In genomic region chr19:7869910-7870511, GRCh38 we compare ENCODE assay signal across 8 cellular contexts. TPM values are rescaled to one million over a fixed set of nuclear protein-coding genes. Genes with fewer than 3 reads are reported as not detected.
DNase-seq lines count a peak whose midpoint lies in the region; ATAC-seq, FAIRE-seq and TF ChIP-seq lines count a peak whose summit lies in the region.

No MANE protein-coding gene starts in this region.

- TF ChIP-seq CTCF in tibial artery (IDR thresholded peaks at IDR 0.05), result no peak

- H3K4me2 ChIP-seq in BLaER1 treated with 17β-estradiol and CSF1 and Interleukin-3, amounts not matched to agents 10 nM and 100 nM, result peak overlapping the region; percentile 90 to 100 (median 96)

- H4K20me1 ChIP-seq in BLaER1 treated with 17β-estradiol and CSF1 and Interleukin-3, amounts not matched to agents 10 nM and 100 nM, result peaks cover 0 to 47% (median 17%) of the 10 kb centered on the region in 11 experiments; a peak in 12 of 22 replicates

- peak; percentile 5 for ATAC-seq in central memory CD8-positive, alpha-beta T cell (replicated peaks; ENCODE audit: extremely low read depth, poor library complexity, severe bottlenecking)

- no peaks in the 10 kb centered on the region for H3K36me3 Mint-ChIP-seq in T-helper 2 cell treated with Interferon-gamma antibody and Interleukin-4, amounts not matched to agents 5 μg/mL and 100 μg/mL, for 36 hours (ENCODE audit: low read depth)
- H3K36me3 Mint-ChIP-seq in central memory CD8-positive, alpha-beta T cell (ENCODE audit: insufficient read depth), result peaks cover 6% of the 10 kb centered on the region

- H3K4me1 Mint-ChIP-seq in T-helper 2 cell treated with Interferon-gamma antibody and Interleukin-4, amounts not matched to agents 5 μg/mL and 100 μg/mL, for 36 hours (ENCODE audit: low read depth), result peaks cover 21% of the 10 kb centered on the region
- peaks cover 30% of the 10 kb centered on the region for H3K4me1 Mint-ChIP-seq in central memory CD8-positive, alpha-beta T cell

- no peaks in the 10 kb centered on the region for H3K36me3 ChIP-seq in BLaER1 treated with 17β-estradiol and CSF1 and Interleukin-3, amounts not matched to agents 10 nM and 100 nM
- H3K36me3 ChIP-seq in tibial artery, result no peaks in the 10 kb centered on the region

- H3K9me3 Mint-ChIP-seq in T-helper 2 cell treated with Interferon-gamma antibody and Interleukin-4, amounts not matched to agents 5 μg/mL and 100 μg/mL, for 36 hours, result no peaks in the 10 kb centered on the region
- peaks cover 9% of the 10 kb centered on the region for H3K9me3 Mint-ChIP-seq in central memory CD8-positive, alpha-beta T cell

- peaks cover 55 to 79% (median 73%) of the 10 kb centered on the region in 10 experiments for H3K4me1 ChIP-seq in BLaER1 treated with 17β-estradiol and CSF1 and Interleukin-3, amounts not matched to agents 10 nM and 100 nM
- H3K4me1 ChIP-seq in tibial artery, result peaks cover 0 to 63% (median 44%) of the 10 kb centered on the region in 4 donors

- intact Hi-C loops in tibial artery (cut with DNase I; ENCODE audit: low total_unique reads), result no loop called here

- peak; percentile 69 for DNase-seq in HK-2 (ENCODE audit: unreplicated experiment)
- DNase-seq in T-helper 2 cell treated with Interferon-gamma antibody and Interleukin-4, amounts not matched to agents 5 μg/mL and 100 μg/mL, for 36 hours (ENCODE audit: low spot score), result no peak
- peak in 1 of 2 donors; percentile 45 for DNase-seq in central memory CD8-positive, alpha-beta T cell (ENCODE audit: low spot score in 2 of 2)
- peak; percentile 43 to 46 for DNase-seq in lung microvascular endothelial cell (ENCODE audit: low read depth in 2 of 2)
- DNase-seq in tibial artery, result no peak
- no peak for DNase-seq in NCI-H524 (lab: John Stamatoyannopoulos, UW)
- no peak for DNase-seq in frontal cortex (ENCODE audit: low spot score in 2 of 2)

- peak overlapping the region in 9 of 11 experiments; percentile 22 to 68 (median 44); a peak in 10 of 22 replicates for H3K9ac ChIP-seq in BLaER1 treated with 17β-estradiol and CSF1 and Interleukin-3, amounts not matched to agents 10 nM and 100 nM

- H3K27me3 Mint-ChIP-seq in T-helper 2 cell treated with Interferon-gamma antibody and Interleukin-4, amounts not matched to agents 5 μg/mL and 100 μg/mL, for 36 hours (ENCODE audit: low read depth), result peaks cover 56% of the 10 kb centered on the region
- peaks cover 43% of the 10 kb centered on the region for H3K27me3 Mint-ChIP-seq in central memory CD8-positive, alpha-beta T cell

- H3K27me3 ChIP-seq in BLaER1 treated with 17β-estradiol and CSF1 and Interleukin-3, amounts not matched to agents 10 nM and 100 nM, result peaks cover 4 to 38% (median 10%) of the 10 kb centered on the region in 11 experiments; a peak in 19 of 22 replicates
- H3K27me3 ChIP-seq in tibial artery, result peaks cover 0 to 51% of the 10 kb centered on the region in 2 donors

- FAIRE-seq in frontal cortex (lab: Jason Lieb, UNC), result no peak

- peak overlapping the region; percentile 49 to 67 (median 57) for H3K4me3 ChIP-seq in BLaER1 treated with 17β-estradiol and CSF1 and Interleukin-3, amounts not matched to agents 10 nM and 100 nM
- H3K4me3 ChIP-seq in tibial artery, result peak overlapping the region; percentile 38 to 54

- H3K27ac ChIP-seq in BLaER1 treated with 17β-estradiol and CSF1 and Interleukin-3, amounts not matched to agents 10 nM and 100 nM, result peak overlapping the region in 3 of 11 experiments; percentile 4 to 33 (median 30); a peak in 2 of 22 replicates
- peak overlapping the region; percentile 29 to 35 for H3K27ac ChIP-seq in tibial artery

- no peak overlapping the region for H3K27ac Mint-ChIP-seq in T-helper 2 cell treated with Interferon-gamma antibody and Interleukin-4, amounts not matched to agents 5 μg/mL and 100 μg/mL, for 36 hours
- H3K27ac Mint-ChIP-seq in central memory CD8-positive, alpha-beta T cell (ENCODE audit: low read depth), result no peak overlapping the region

- H3K9me3 ChIP-seq in BLaER1 treated with 17β-estradiol and CSF1 and Interleukin-3, amounts not matched to agents 10 nM and 100 nM (replicated peaks in 1 of 11), result no peaks in the 10 kb centered on the region
- no peaks in the 10 kb centered on the region for H3K9me3 ChIP-seq in tibial artery

- peak overlapping the region; percentile 45 for H3K4me3 Mint-ChIP-seq in T-helper 2 cell treated with Interferon-gamma antibody and Interleukin-4, amounts not matched to agents 5 μg/mL and 100 μg/mL, for 36 hours
- H3K4me3 Mint-ChIP-seq in central memory CD8-positive, alpha-beta T cell, result peak overlapping the region; percentile 79

RNA-seq across cellular contexts. Expression of gene PRR36, which starts 4.2 kb away (rescaled TPM):
- total RNA-seq in lung microvascular endothelial cell (not detected in 2 replicates), frontal cortex (2.9 TPM)

RNA-seq across cellular contexts. Expression of gene LRRC8E, which starts 18.3 kb away (rescaled TPM):
- under 0.01 and 0.65 TPM in 2 replicates for total RNA-seq in lung microvascular endothelial cell
- not detected for total RNA-seq in frontal cortex

RNA-seq across cellular contexts. Expression of gene MAP2K7, which starts 33.7 kb away (rescaled TPM):
- 6.8 and 9.9 TPM in 2 replicates for total RNA-seq in lung microvascular endothelial cell
- total RNA-seq in frontal cortex, result 5.7 TPM

RNA-seq across cellular contexts. Expression of gene EVI5L, which starts 40.0 kb away (rescaled TPM):
- total RNA-seq in lung microvascular endothelial cell (7.0 and 7.9 TPM in 2 replicates), frontal cortex (47.7 TPM)

RNA-seq across cellular contexts. Expression of gene TGFBR3L, which starts 44.6 kb away (rescaled TPM):
- total RNA-seq in lung microvascular endothelial cell (under 0.01 TPM in 1 of 2 replicates, not detected in the other), frontal cortex (not detected)

Comparison
In these comparisons a context has a peak if more than half of its experiments do, and no peak if none do; other contexts are left out.
1. DNase-seq: peak in HK-2 (single experiment) and lung microvascular endothelial cell (2 of 2); none in T-helper 2 cell treated with Interferon-gamma antibody and Interleukin-4, amounts not matched to agents 5 μg/mL and 100 μg/mL, for 36 hours (single experiment), tibial artery (0 of 2), NCI-H524 (0 of 2) and frontal cortex (0 of 2).